In genomic region chr2:202780514-202781021, GRCh38 we compare ENCODE assay signal across 8 cellular contexts.
DNase-seq lines count a peak whose midpoint lies in the region; ATAC-seq, FAIRE-seq and TF ChIP-seq lines count a peak whose summit lies in the region.

No MANE protein-coding gene starts in this region.

- no peak for TF ChIP-seq POLR2A in GM12891 (IDR thresholded peaks at IDR 0.05; ENCODE audit: low read depth, low read length)

- ATAC-seq in GM21367 (IDR thresholded peaks at IDR 0.05; ENCODE audit: unreplicated experiment) (peak; percentile 93), HG03439 (IDR thresholded peaks at IDR 0.05; ENCODE audit: unreplicated experiment) (peak; percentile 97)

- DNase-seq in GM12891 (ENCODE audit: insufficient read length, low spot score) (peak; percentile 17), epithelial cell of esophagus (ENCODE audit: low read depth) (peak; percentile 94), NCI-H128 (lab: John Stamatoyannopoulos, UW; ENCODE audit: unreplicated experiment) (no peak), Ammon's horn (ENCODE audit: low spot score) (no peak), NCI-H1048 (lab: John Stamatoyannopoulos, UW) (no peak), foreskin melanocyte (no peak)

- FAIRE-seq in GM12891 (lab: Jason Lieb, UNC): peak; percentile 65

- no peak for TF ChIP-seq CTCF in epithelial cell of esophagus (IDR thresholded peaks at IDR 0.05; ENCODE audit: insufficient read depth, low read depth, low read length, missing control alignments)

- no peak overlapping the region for H3K4me3 ChIP-seq in epithelial cell of esophagus (ENCODE audit: low read length)

TF ChIP-seq in GM12891, 5 proteins besides CTCF, POLR2A, EP300 and RAD21:
- no peak for TF ChIP-seq TAF1 (IDR thresholded peaks at IDR 0.05; ENCODE audit: low read depth, low read length)
- TF ChIP-seq POU2F2 (IDR thresholded peaks at IDR 0.05; ENCODE audit: low read depth, low read length): no peak
- TF ChIP-seq SPI1 (IDR thresholded peaks at IDR 0.05; ENCODE audit: low read depth, low read length): 0 out of 2 replicates have a peak, but pooled peaks have one; percentile 11

Comparison
In these comparisons a context has a peak if more than half of its experiments do, and no peak if none do; other contexts are left out.
1. DNase-seq: peak in GM12891 (single experiment) and epithelial cell of esophagus (single experiment); none in NCI-H128 (single experiment), Ammon's horn (single experiment), NCI-H1048 (single experiment) and foreskin melanocyte (single experiment).